13 cellular contexts compared by ENCODE assay signal in the genomic region with DNA sequence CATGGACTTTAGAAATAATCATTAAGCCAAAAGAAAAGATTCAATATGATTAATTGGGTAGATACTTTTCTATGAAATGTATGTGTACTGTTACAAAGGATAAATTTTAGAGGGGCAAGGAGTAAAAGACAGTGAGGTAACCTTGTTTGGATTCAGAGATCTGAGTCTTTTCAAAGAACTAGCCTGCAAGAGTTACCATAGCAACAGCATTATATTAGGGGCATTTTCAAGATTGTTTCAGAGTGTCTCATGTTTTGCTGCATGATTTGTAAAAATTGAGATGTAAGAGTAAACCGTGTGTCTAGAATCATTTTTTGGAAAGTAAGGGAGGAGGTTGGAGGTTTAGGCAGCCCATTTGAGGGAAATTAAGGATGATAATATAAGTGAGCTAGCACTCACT.
DNase-seq lines count a peak whose midpoint lies in the region.
"Had no signal": no experiment of that assay in that cellular context is flagged by ENCODE, and none has a peak within 500 bp of the region (broad histone marks: within the 10 kb centered on the region; RNA-seq: fewer than 3 reads in every experiment).

No MANE protein-coding gene starts in this region.

- DNase-seq in DMS153 (lab: John Stamatoyannopoulos, UW) (peak; percentile 8), DMS153 treated with DMSO at 0.1 percent for 48 hours (lab: John Stamatoyannopoulos, UW; ENCODE audit: unreplicated experiment) (no peak), adipocyte (ENCODE audit: low read depth) (peak; percentile 92), fibroblast of the conjunctiva (ENCODE audit: low read depth) (peak; percentile 35), stromal cell of bone marrow (ENCODE audit: low read depth) (peak; percentile 71), cortex of kidney (lab: John Stamatoyannopoulos, UW) (no peak), NCI-H1048 (lab: John Stamatoyannopoulos, UW) (no peak), NCI-H510A (lab: John Stamatoyannopoulos, UW) (no peak)
- DNase-seq: 8988T; activated CD8-positive, alpha-beta T cell treated with anti-CD3 and anti-CD28 coated beads, Interleukin-2, amount 10 ng/mL, durations not matched to agents 7 days and 5 days; NCI-H1436 treated with DMSO at 0.1 percent for 48 hours; occipital lobe; stimulated activated CD4-positive, alpha-beta T cell treated with anti-CD3 and anti-CD28 coated beads, Interleukin-4, amount 100 ng/mL, for 1 hour had no signal

- H3K4me3 ChIP-seq in adipocyte (ENCODE audit: low read length), result no peak overlapping the region

- no peaks in the 10 kb centered on the region for H3K9me3 ChIP-seq in adipocyte (ENCODE audit: control insufficient read depth, low read length)

- H3K27me3 ChIP-seq in adipocyte (replicated peaks; ENCODE audit: control insufficient read depth, insufficient read depth, low read length), result no peaks in the 10 kb centered on the region

- H3K36me3 ChIP-seq in adipocyte (ENCODE audit: control insufficient read depth, insufficient read depth, low read length, severe bottlenecking), result peaks cover 3% of the 10 kb centered on the region

- H3K9ac ChIP-seq in adipocyte (ENCODE audit: low read length), result no peak overlapping the region

- H3K4me1 ChIP-seq in adipocyte (ENCODE audit: control insufficient read depth, insufficient read depth, low read length), result peaks cover 24% of the 10 kb centered on the region

Comparison
In these comparisons a context has a peak if more than half of its experiments do, and no peak if none do; other contexts are left out.
1. DNase-seq: peak in DMS153 (single experiment), adipocyte (single experiment), fibroblast of the conjunctiva (single experiment) and stromal cell of bone marrow (single experiment); none in DMS153 treated with DMSO at 0.1 percent for 48 hours (single experiment), cortex of kidney (single experiment), NCI-H1048 (single experiment) and NCI-H510A (single experiment).